9 cellular contexts compared by ENCODE assay signal in genomic region chr9:34869390-34869789, GRCh38.
DNase-seq lines count a peak whose midpoint lies in the region; ATAC-seq and TF ChIP-seq lines count a peak whose summit lies in the region.
"Had no signal": no experiment of that assay in that cellular context is flagged by ENCODE, and none has a peak within 500 bp of the region (broad histone marks: within the 10 kb centered on the region; RNA-seq: fewer than 3 reads in every experiment).

No MANE protein-coding gene starts in this region.

- H3K27me3 ChIP-seq in right cardiac atrium (ENCODE audit: control insufficient read depth, insufficient read depth) (no peaks in the 10 kb centered on the region), esophagus squamous epithelium (peaks cover 0 to 8% (median 0%) of the 10 kb centered on the region in 4 donors)

- peak in 4 of 6 experiments; percentile 26 to 46 (median 34) for TF ChIP-seq CTCF in esophagus squamous epithelium (IDR thresholded peaks at IDR 0.05)

- DNase-seq in right cardiac atrium, result peak in 2 of 3 donors; percentile 16 to 39
- no peak for DNase-seq in Right ventricle myocardium inferior (ENCODE audit: missing footprints)
- peak; percentile 3 for DNase-seq in NCI-H82 (lab: John Stamatoyannopoulos, UW)
- no peak for DNase-seq in esophagus squamous epithelium (lab: John Stamatoyannopoulos, UW)
- no peak for DNase-seq in activated CD4-positive, CD25-positive, alpha-beta regulatory T cell (lab: John Stamatoyannopoulos, UW)
- no peak for DNase-seq in activated CD4-positive, alpha-beta T cell treated with anti-CD3 and anti-CD28 coated beads, Interleukin-2, amount 50 U/mL, for 1 hour
- DNase-seq: small intestine had no signal

- no peak for TF ChIP-seq POLR2A in esophagus squamous epithelium (IDR thresholded peaks at IDR 0.05)

- no peaks in the 10 kb centered on the region for H3K4me1 ChIP-seq in right cardiac atrium (ENCODE audit: control insufficient read depth, insufficient read depth, low read length)
- no peaks in the 10 kb centered on the region for H3K4me1 ChIP-seq in esophagus squamous epithelium

- no peaks in the 10 kb centered on the region for H3K36me3 ChIP-seq in esophagus squamous epithelium

- no peak overlapping the region for H3K27ac ChIP-seq in right cardiac atrium (ENCODE audit: low read length)
- no peak overlapping the region for H3K27ac ChIP-seq in esophagus squamous epithelium

- intact Hi-C loops in right cardiac atrium (cut with DNase I) (no loop called here), Right ventricle myocardium inferior (cut with DNase I) (no loop called here), esophagus squamous epithelium (cut with DNase I) (no loop called here)

- 21% methylated on average over 2 of the region's 2 CpGs for WGBS in right cardiac atrium
- WGBS in esophagus squamous epithelium, 2 donors, result 30 to 47% methylated on average over 2 of the region's 2 CpGs

- no peak for ATAC-seq in right cardiac atrium
- ATAC-seq in Right ventricle myocardium inferior, result no peak
- no peak for ATAC-seq in GM19035 (IDR thresholded peaks at IDR 0.05; ENCODE audit: unreplicated experiment)
- no peak for ATAC-seq in GM19395 (IDR thresholded peaks at IDR 0.05; ENCODE audit: unreplicated experiment)

- H3K9me3 ChIP-seq in right cardiac atrium (ENCODE audit: control insufficient read depth, low read length), result peaks cover 3% of the 10 kb centered on the region
- peaks cover 0 to 11% (median 0%) of the 10 kb centered on the region in 3 donors for H3K9me3 ChIP-seq in esophagus squamous epithelium

- no peak overlapping the region for H3K4me3 ChIP-seq in right cardiac atrium (ENCODE audit: low read length)
- H3K4me3 ChIP-seq in esophagus squamous epithelium, result no peak overlapping the region

Comparison
In these comparisons a context has a peak if more than half of its experiments do, and no peak if none do; other contexts are left out.
1. DNase-seq: peak in right cardiac atrium (2 of 3) and NCI-H82 (single experiment); none in Right ventricle myocardium inferior (single experiment), esophagus squamous epithelium (single experiment), activated CD4-positive, CD25-positive, alpha-beta regulatory T cell (0 of 4) and activated CD4-positive, alpha-beta T cell treated with anti-CD3 and anti-CD28 coated beads, Interleukin-2, amount 50 U/mL, for 1 hour (single experiment).